10 cellular contexts compared by ENCODE assay signal in genomic region chr14:103905861-103906456, GRCh38.
DNase-seq lines count a peak whose midpoint lies in the region; TF ChIP-seq lines count a peak whose summit lies in the region.
"Had no signal": no experiment of that assay in that cellular context is flagged by ENCODE, and none has a peak within 500 bp of the region (broad histone marks: within the 10 kb centered on the region; RNA-seq: fewer than 3 reads in every experiment).

No MANE protein-coding gene starts in this region.

- DNase-seq in NCI-H146 (lab: John Stamatoyannopoulos, UW) (peak; percentile 53), NCI-H146 treated with DMSO at 0.1 percent for 48 hours (lab: John Stamatoyannopoulos, UW; ENCODE audit: unreplicated experiment) (no peak), islet precursor cell (peak; percentile 75), T-helper 9 cell (no peak), GM19238 (ENCODE audit: insufficient read length, low spot score) (no peak)
- DNase-seq in activated T-cell treated with anti-CD3 and anti-CD28 coated beads, Interleukin-2, amount 50 U/mL, for 1 hour: peak; percentile 52
- no peak for DNase-seq in activated effector memory CD4-positive, alpha-beta T cell treated with Interleukin-2 at 50 U/mL for 16 hours
- DNase-seq: NCI-H345, transverse colon had no signal

- H3K4me3 ChIP-seq in GM12875 (ENCODE audit: low read depth, low read length): no peak overlapping the region
- H3K4me3 ChIP-seq: transverse colon had no signal

- peak; percentile 20; the same call in 1 of the 2 replicates for TF ChIP-seq CTCF in GM12875 (IDR thresholded peaks at IDR 0.05; ENCODE audit: borderline replicate concordance, insufficient read depth, low read depth, low read length)

Comparison
In these comparisons a context has a peak if more than half of its experiments do, and no peak if none do; other contexts are left out.
1. DNase-seq: peak in NCI-H146 (single experiment), activated T-cell treated with anti-CD3 and anti-CD28 coated beads, Interleukin-2, amount 50 U/mL, for 1 hour (single experiment) and islet precursor cell (single experiment); none in NCI-H146 treated with DMSO at 0.1 percent for 48 hours (single experiment), T-helper 9 cell (single experiment), GM19238 (single experiment) and activated effector memory CD4-positive, alpha-beta T cell treated with Interleukin-2 at 50 U/mL for 16 hours (single experiment).